Comparison of ENCODE assay signal across 21 cellular contexts in genomic region chr6:67667640-67668422, GRCh38.
"Had no signal": no experiment of that assay in that cellular context is flagged by ENCODE, and none has a peak within 500 bp of the region (broad histone marks: within the 10 kb centered on the region; RNA-seq: fewer than 3 reads in every experiment).

No MANE protein-coding gene starts in this region.

- FAIRE-seq: keratinocyte had no signal

- H3K4me3 ChIP-seq: gastrocnemius medialis, lower lobe of right lung, prostate gland, right atrium auricular region, spleen, suprapubic skin, transverse colon, upper lobe of right lung, uterus had no signal

- H3K9me3 ChIP-seq: gastrocnemius medialis, prostate gland, uterus had no signal

- H3K4me1 ChIP-seq: gastrocnemius medialis, lower lobe of right lung, prostate gland, right atrium auricular region, spleen, suprapubic skin, transverse colon, upper lobe of right lung, uterus had no signal

- DNase-seq: effector CD8-positive, alpha-beta T cell; endodermal cell; foreskin fibroblast; gastrocnemius medialis; head of caudate nucleus; left ventricle myocardium superior; lower lobe of right lung; naive thymus-derived CD8-positive, alpha-beta T cell; nephron progenitor cell; nucleus accumbens; spleen; stimulated activated CD4-positive, alpha-beta T cell treated with anti-CD3 and anti-CD28 coated beads, Interleukin-2, amount 100 ng/mL, for 48 hours; stimulated activated naive B cell treated with anti-CD40 and anti-IgM and Interleukin-4, amounts not matched to agents 10 μg/mL and 1 μg/mL and 100 μg/mL, for 72 hours; transverse colon; upper lobe of right lung; uterus had no signal

- H3K27me3 ChIP-seq: gastrocnemius medialis, right atrium auricular region, spleen, suprapubic skin, transverse colon, upper lobe of right lung, uterus had no signal

- H3K36me3 ChIP-seq: gastrocnemius medialis, lower lobe of right lung, prostate gland, right atrium auricular region, spleen, suprapubic skin, transverse colon, upper lobe of right lung, uterus had no signal

- H3K27ac ChIP-seq: epithelial cell of prostate, gastrocnemius medialis, lower lobe of right lung, prostate gland, right atrium auricular region, spleen, suprapubic skin, transverse colon, upper lobe of right lung, uterus had no signal
